In genomic region chr2:9813312-9814128, GRCh38 we compare ENCODE assay signal across 8 cellular contexts. TPM values are rescaled to one million over a fixed set of nuclear protein-coding genes. Genes with fewer than 3 reads are reported as not detected.
DNase-seq lines count a peak whose midpoint lies in the region; ATAC-seq and TF ChIP-seq lines count a peak whose summit lies in the region.

No MANE protein-coding gene starts in this region.

- intact Hi-C loops in activated naive CD4-positive, alpha-beta T cell treated with anti-CD3 and anti-CD28 coated beads for 36 hours (cut with micrococcal nuclease), result loop anchor here (1.0 to 10.0 kb wide), 4 partner anchors 141 to 624 kb away; partner anchors contain the start of gene GRHL1
- intact Hi-C loops in psoas muscle (cut with DNase I) (loop anchor here in 1 of 2 donors (10.0 kb wide), 2 partner anchors 131 to 231 kb away; partner anchors contain the start of gene KLF11), uterus (cut with DNase I; ENCODE audit: low total_unique reads) (no loop called here)

- no peaks in the 10 kb centered on the region for H3K27me3 ChIP-seq in KMS-11 (ENCODE audit: insufficient read depth, low read depth)
- H3K27me3 ChIP-seq in psoas muscle (ENCODE audit: insufficient read depth in 3 of 3, low read length in 2 of 3), result no peaks in the 10 kb centered on the region
- no peaks in the 10 kb centered on the region for H3K27me3 ChIP-seq in uterus

- H2AFZ ChIP-seq in KMS-11 (ENCODE audit: low read depth), result peak overlapping the region; percentile 60; the same call in 1 of the 2 replicates

- no peaks in the 10 kb centered on the region for H3K79me2 ChIP-seq in KMS-11 (ENCODE audit: insufficient read depth, low read depth)

- no peaks in the 10 kb centered on the region for H3K9me3 Mint-ChIP-seq in activated naive CD4-positive, alpha-beta T cell treated with anti-CD3 and anti-CD28 coated beads for 36 hours
- H3K9me3 Mint-ChIP-seq in glutamatergic neuron (ENCODE audit: unreplicated experiment), result peaks cover 3% of the 10 kb centered on the region

- H3K9ac ChIP-seq in KMS-11, result no peak overlapping the region

- no peak overlapping the region for H3K4me3 ChIP-seq in KMS-11 (IDR thresholded peaks at IDR 0.05; ENCODE audit: insufficient read depth, low read depth, low read length)
- H3K4me3 ChIP-seq in psoas muscle, result peak overlapping the region; percentile 42
- no peak overlapping the region for H3K4me3 ChIP-seq in uterus

- no peak overlapping the region for H3K27ac Mint-ChIP-seq in activated naive CD4-positive, alpha-beta T cell treated with anti-CD3 and anti-CD28 coated beads for 36 hours
- H3K27ac Mint-ChIP-seq in glutamatergic neuron (ENCODE audit: unreplicated experiment), result no peak overlapping the region

- H4K20me1 ChIP-seq in KMS-11 (ENCODE audit: insufficient read depth), result no peaks in the 10 kb centered on the region

- no peaks in the 10 kb centered on the region for H3K9me3 ChIP-seq in psoas muscle
- no peaks in the 10 kb centered on the region for H3K9me3 ChIP-seq in uterus

- TF ChIP-seq CTCF in KMS-11 (conservative IDR thresholded peaks at IDR 0.05; ENCODE audit: low read depth, low read length), result peak; percentile 91
- peak; percentile 92 for TF ChIP-seq CTCF in glutamatergic neuron (IDR thresholded peaks at IDR 0.05; ENCODE audit: partially characterized antibody, unreplicated experiment)
- peak; percentile 90 for TF ChIP-seq CTCF in psoas muscle (IDR thresholded peaks at IDR 0.05)
- TF ChIP-seq CTCF in uterus (IDR thresholded peaks at IDR 0.05), result peak; percentile 84 to 90 (median 86)

- H3K4me3 Mint-ChIP-seq in activated naive CD4-positive, alpha-beta T cell treated with anti-CD3 and anti-CD28 coated beads for 36 hours, result no peak overlapping the region
- no peak overlapping the region for H3K4me3 Mint-ChIP-seq in glutamatergic neuron (ENCODE audit: unreplicated experiment)

- peak overlapping the region; percentile 60 for H3K4me2 ChIP-seq in KMS-11

- CTCF ChIA-PET in activated naive CD4-positive, alpha-beta T cell treated with anti-CD3 and anti-CD28 coated beads for 36 hours (lab: Charles Lee), result interaction anchor here (0.6 to 4.6 kb wide), 34 partner anchors 8 to 622 kb away, joined by 3 to 92 read pairs (median 4); partner anchors contain the start of gene TAF1B

- H3K36me3 ChIP-seq in KMS-11 (ENCODE audit: insufficient read depth), result no peaks in the 10 kb centered on the region
- H3K36me3 ChIP-seq in psoas muscle (ENCODE audit: insufficient read depth in 1 of 2, low read depth in 1 of 2), result no peaks in the 10 kb centered on the region
- no peaks in the 10 kb centered on the region for H3K36me3 ChIP-seq in uterus

- WGBS in psoas muscle, 3 donors, result 12 to 18% (median 15%) methylated on average over 24 of the region's 24 CpGs

- H3K36me3 Mint-ChIP-seq in activated naive CD4-positive, alpha-beta T cell treated with anti-CD3 and anti-CD28 coated beads for 36 hours (ENCODE audit: low read depth), result no peaks in the 10 kb centered on the region
- no peaks in the 10 kb centered on the region for H3K36me3 Mint-ChIP-seq in glutamatergic neuron (ENCODE audit: unreplicated experiment)

- ATAC-seq in psoas muscle, result peak; percentile 84 to 90 (median 85)

- peaks cover 7% of the 10 kb centered on the region for H3K4me1 ChIP-seq in KMS-11 (ENCODE audit: low read depth, poor library complexity, severe bottlenecking)
- H3K4me1 ChIP-seq in psoas muscle, result peaks cover 5% of the 10 kb centered on the region
- H3K4me1 ChIP-seq in uterus, result no peaks in the 10 kb centered on the region

- TF ChIP-seq POLR2A in uterus (IDR thresholded peaks at IDR 0.05), result no peak

- peak; percentile 70 for DNase-seq in NCI-H1436 (lab: John Stamatoyannopoulos, UW)
- no peak for DNase-seq in NCI-H1436 treated with DMSO at 0.1 percent for 48 hours (lab: John Stamatoyannopoulos, UW)
- DNase-seq in SK-N-DZ (ENCODE audit: low spot score), result peak; percentile 83
- peak; percentile 75 for DNase-seq in activated naive CD4-positive, alpha-beta T cell treated with anti-CD3 and anti-CD28 coated beads for 36 hours
- DNase-seq in glutamatergic neuron, result peak; percentile 89
- peak; percentile 76 to 85 for DNase-seq in psoas muscle
- DNase-seq in uterus, result peak; percentile 61 to 71

- no peaks in the 10 kb centered on the region for H3K27me3 Mint-ChIP-seq in activated naive CD4-positive, alpha-beta T cell treated with anti-CD3 and anti-CD28 coated beads for 36 hours (ENCODE audit: low read depth)
- H3K27me3 Mint-ChIP-seq in glutamatergic neuron (ENCODE audit: unreplicated experiment), result peaks cover 2% of the 10 kb centered on the region

- H3K4me1 Mint-ChIP-seq in activated naive CD4-positive, alpha-beta T cell treated with anti-CD3 and anti-CD28 coated beads for 36 hours (ENCODE audit: low read depth), result peaks cover 12% of the 10 kb centered on the region
- no peaks in the 10 kb centered on the region for H3K4me1 Mint-ChIP-seq in glutamatergic neuron (ENCODE audit: low read depth, unreplicated experiment)

- H3K27ac ChIP-seq in KMS-11 (no peak overlapping the region), psoas muscle (no peak overlapping the region), uterus (no peak overlapping the region)

RNA-seq across cellular contexts. Expression of gene TAF1B, which starts 29.8 kb away (rescaled TPM):
- 20.0 and 38.3 TPM in 2 replicates for polyA plus RNA-seq in SK-N-DZ (2014; cell fraction: cytosol; rRNA removed)
- 34.7 and 53.5 TPM in 2 replicates for polyA plus RNA-seq in SK-N-DZ (2014; cell fraction: nucleus; rRNA removed)
- 10 to 100 TPM; 24.8 to 25.7 TPM for total RNA-seq in activated naive CD4-positive, alpha-beta T cell treated with anti-CD3 and anti-CD28 coated beads for 36 hours
- 16.7 TPM for total RNA-seq in glutamatergic neuron (ENCODE audit: unreplicated experiment)
- total RNA-seq in psoas muscle, result 1 to 10 TPM; 3.8 to 7.6 (median 5.8) TPM
- polyA plus RNA-seq in psoas muscle, result 1 to 10 TPM; 2.7 to 6.0 (median 5.7) TPM
- 10 to 100 TPM in 2 of 4 donors, 1 to 10 TPM in 2; 5.1 to 53.6 (median 19.0) TPM for total RNA-seq in uterus
